In the genomic region with DNA sequence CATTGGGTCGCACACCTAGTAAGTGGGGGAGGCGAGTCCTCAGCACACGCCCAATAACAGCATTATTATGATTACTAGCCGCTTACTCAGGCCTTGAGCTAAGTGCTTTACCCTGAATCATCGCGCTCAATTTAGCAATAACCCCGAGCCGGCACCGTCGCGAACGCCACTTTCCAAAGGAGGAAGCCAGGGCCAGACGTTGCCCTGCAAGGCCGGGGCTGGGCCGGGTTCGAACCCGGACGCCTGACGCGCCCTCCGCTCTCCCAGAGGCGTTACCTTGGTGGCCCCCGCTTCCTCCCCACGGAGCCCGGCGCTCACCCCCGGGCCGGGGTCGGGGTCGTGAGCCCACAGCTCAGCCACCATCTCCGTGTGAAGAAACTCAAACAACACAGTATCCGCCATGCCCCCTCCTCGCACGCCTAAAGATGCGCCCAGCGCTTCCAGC, we compare ENCODE assay signal across 1 cellular context.
A peak's percentile ranks its signal among the peaks of the same experiment; 100 is the strongest.
TF ChIP-seq lines count a peak whose summit lies in the region.

A gene with protein sequence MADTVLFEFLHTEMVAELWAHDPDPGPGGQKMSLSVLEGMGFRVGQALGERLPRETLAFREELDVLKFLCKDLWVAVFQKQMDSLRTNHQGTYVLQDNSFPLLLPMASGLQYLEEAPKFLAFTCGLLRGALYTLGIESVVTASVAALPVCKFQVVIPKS (minus strand): TSS at position 421 of the 445 bp plus-strand sequence. CDS start 19 bp downstream, at position 402.

TF ChIP-seq in HepG2, 621 proteins besides CTCF, POLR2A, EP300 and RAD21 (continued from another document and continues in another):
- TF ChIP-seq, protein P1, sequence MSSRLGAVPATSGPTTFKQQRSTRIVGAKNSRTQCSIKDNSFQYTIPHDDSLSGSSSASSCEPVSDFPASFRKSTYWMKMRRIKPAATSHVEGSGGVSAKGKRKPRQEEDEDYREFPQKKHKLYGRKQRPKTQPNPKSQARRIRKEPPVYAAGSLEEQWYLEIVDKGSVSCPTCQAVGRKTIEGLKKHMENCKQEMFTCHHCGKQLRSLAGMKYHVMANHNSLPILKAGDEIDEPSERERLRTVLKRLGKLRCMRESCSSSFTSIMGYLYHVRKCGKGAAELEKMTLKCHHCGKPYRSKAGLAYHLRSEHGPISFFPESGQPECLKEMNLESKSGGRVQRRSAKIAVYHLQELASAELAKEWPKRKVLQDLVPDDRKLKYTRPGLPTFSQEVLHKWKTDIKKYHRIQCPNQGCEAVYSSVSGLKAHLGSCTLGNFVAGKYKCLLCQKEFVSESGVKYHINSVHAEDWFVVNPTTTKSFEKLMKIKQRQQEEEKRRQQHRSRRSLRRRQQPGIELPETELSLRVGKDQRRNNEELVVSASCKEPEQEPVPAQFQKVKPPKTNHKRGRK (CRISPR knock-in tag; IDR thresholded peaks at IDR 0.05) = no peak
- TF ChIP-seq HDAC1 (CRISPR knock-in tag; IDR thresholded peaks at IDR 0.05) (peak; percentile 76; the same call in 1 of the 2 replicates), ZNF629 (CRISPR knock-in tag; conservative IDR thresholded peaks at IDR 0.05) (no peak), FIP1L1 (IDR thresholded peaks at IDR 0.05; ENCODE audit: borderline replicate concordance, insufficient read depth, low read depth, low read length) (no peak), MEIS1 (CRISPR knock-in tag; IDR thresholded peaks at IDR 0.05; ENCODE audit: borderline replicate concordance) (no peak), TSC22D2 (CRISPR knock-in tag; IDR thresholded peaks at IDR 0.05; ENCODE audit: borderline replicate concordance) (no peak), HNF4A (CRISPR knock-in tag; IDR thresholded peaks at IDR 0.05) (no peak), SIX1 (CRISPR knock-in tag; IDR thresholded peaks at IDR 0.05; ENCODE audit: borderline replicate concordance) (no peak), YEATS2 (CRISPR knock-in tag; IDR thresholded peaks at IDR 0.05; ENCODE audit: borderline replicate concordance) (no peak), MYNN (CRISPR knock-in tag; IDR thresholded peaks at IDR 0.05; ENCODE audit: low read depth) (0 out of 2 replicates have a peak, but pooled peaks have one; percentile 22), ZNF496 (CRISPR knock-in tag; IDR thresholded peaks at IDR 0.05; ENCODE audit: insufficient replicate concordance) (no peak), ZNF563 (CRISPR knock-in tag; IDR thresholded peaks at IDR 0.05) (peak; percentile 56; the same call in 1 of the 2 replicates), ZNF501 (CRISPR knock-in tag; IDR thresholded peaks at IDR 0.05) (no peak), ZNF567 (CRISPR knock-in tag; IDR thresholded peaks at IDR 0.05; ENCODE audit: borderline replicate concordance) (no peak), MAFF (IDR thresholded peaks at IDR 0.05; ENCODE audit: low read depth, low read length) (no peak), ZNF367 (CRISPR knock-in tag; IDR thresholded peaks at IDR 0.05; ENCODE audit: borderline replicate concordance) (no peak), ZNF775 (CRISPR knock-in tag; IDR thresholded peaks at IDR 0.05; ENCODE audit: borderline replicate concordance) (no peak), GABPA (IDR thresholded peaks at IDR 0.05; ENCODE audit: low read depth, low read length) (no peak), GABPA (CRISPR knock-in tag; IDR thresholded peaks at IDR 0.05; ENCODE audit: low read depth) (no peak), ARHGAP35 (CRISPR knock-in tag; IDR thresholded peaks at IDR 0.05; ENCODE audit: borderline replicate concordance) (no peak; the same call in 1 of the 2 replicates), TOPORS (CRISPR knock-in tag; IDR thresholded peaks at IDR 0.05) (no peak), TAF1 (CRISPR knock-in tag; IDR thresholded peaks at IDR 0.05) (peak; percentile 80), RARA (CRISPR knock-in tag; IDR thresholded peaks at IDR 0.05) (no peak), XBP1 (CRISPR knock-in tag; IDR thresholded peaks at IDR 0.05) (no peak), CHCHD3 (CRISPR knock-in tag; IDR thresholded peaks at IDR 0.05) (no peak), SPEN (CRISPR knock-in tag; IDR thresholded peaks at IDR 0.05; ENCODE audit: low read depth) (no peak; the same call in 1 of the 2 replicates), PPARG (CRISPR knock-in tag; conservative IDR thresholded peaks at IDR 0.05) (0 out of 2 replicates have a peak, but pooled peaks have one; percentile 18), MEF2D (CRISPR knock-in tag; IDR thresholded peaks at IDR 0.05) (0 out of 2 replicates have a peak, but pooled peaks have one; percentile 48), ZNF484 (CRISPR knock-in tag; IDR thresholded peaks at IDR 0.05; ENCODE audit: borderline replicate concordance, low read depth) (no peak), ZNF460 (CRISPR knock-in tag; IDR thresholded peaks at IDR 0.05; ENCODE audit: borderline replicate concordance) (no peak), PHB2 (IDR thresholded peaks at IDR 0.05; ENCODE audit: partially characterized antibody) (no peak), RXRB (CRISPR knock-in tag; IDR thresholded peaks at IDR 0.05; ENCODE audit: borderline replicate concordance) (0 out of 2 replicates have a peak, but pooled peaks have one; percentile 38), SCMH1 (CRISPR knock-in tag; IDR thresholded peaks at IDR 0.05; ENCODE audit: borderline replicate concordance) (no peak), CBX5 (CRISPR knock-in tag; IDR thresholded peaks at IDR 0.05; ENCODE audit: borderline replicate concordance) (no peak), MAZ (IDR thresholded peaks at IDR 0.05; ENCODE audit: borderline replicate concordance, low read depth, low read length) (no peak), MAZ (CRISPR knock-in tag; IDR thresholded peaks at IDR 0.05; ENCODE audit: low read depth) (peak; percentile 21; the same call in 1 of the 2 replicates), TBP (CRISPR knock-in tag; IDR thresholded peaks at IDR 0.05) (no peak), ZNF720 (CRISPR knock-in tag; IDR thresholded peaks at IDR 0.05) (no peak), PHF5A (CRISPR knock-in tag; IDR thresholded peaks at IDR 0.05; ENCODE audit: low read depth, unreplicated experiment) (no peak), ZSCAN31 (CRISPR knock-in tag; IDR thresholded peaks at IDR 0.05; ENCODE audit: low read depth) (no peak), YY1 (IDR thresholded peaks at IDR 0.05; ENCODE audit: insufficient read depth, insufficient replicate concordance, low read depth, low read length) (peak; percentile 87), CCAR2 (optimal IDR thresholded peaks at IDR 0.05; ENCODE audit: low read depth, low read length) (no peak), CHD2 (IDR thresholded peaks at IDR 0.05; ENCODE audit: low read depth, low read length) (no peak), ZNF782 (CRISPR knock-in tag; IDR thresholded peaks at IDR 0.05; ENCODE audit: borderline replicate concordance) (no peak), ARNTL (CRISPR knock-in tag; IDR thresholded peaks at IDR 0.05) (no peak), MED8 (CRISPR knock-in tag; IDR thresholded peaks at IDR 0.05; ENCODE audit: insufficient replicate concordance) (peak; percentile 62), ZBTB38 (CRISPR knock-in tag; IDR thresholded peaks at IDR 0.05) (no peak), ZNF75D (CRISPR knock-in tag; IDR thresholded peaks at IDR 0.05; ENCODE audit: borderline replicate concordance) (no peak), POGZ (CRISPR knock-in tag; IDR thresholded peaks at IDR 0.05) (peak; percentile 57; the same call in 1 of the 2 replicates), ZNF570 (CRISPR knock-in tag; IDR thresholded peaks at IDR 0.05; ENCODE audit: borderline replicate concordance) (no peak), ELF3 (CRISPR knock-in tag; IDR thresholded peaks at IDR 0.05) (no peak), PCBP1 (IDR thresholded peaks at IDR 0.05; ENCODE audit: borderline replicate concordance, low read depth, low read length) (no peak), ZFP90 (CRISPR knock-in tag; IDR thresholded peaks at IDR 0.05; ENCODE audit: borderline replicate concordance) (no peak), ZNF564 (CRISPR knock-in tag; IDR thresholded peaks at IDR 0.05) (no peak)
- TF ChIP-seq, protein P2, sequence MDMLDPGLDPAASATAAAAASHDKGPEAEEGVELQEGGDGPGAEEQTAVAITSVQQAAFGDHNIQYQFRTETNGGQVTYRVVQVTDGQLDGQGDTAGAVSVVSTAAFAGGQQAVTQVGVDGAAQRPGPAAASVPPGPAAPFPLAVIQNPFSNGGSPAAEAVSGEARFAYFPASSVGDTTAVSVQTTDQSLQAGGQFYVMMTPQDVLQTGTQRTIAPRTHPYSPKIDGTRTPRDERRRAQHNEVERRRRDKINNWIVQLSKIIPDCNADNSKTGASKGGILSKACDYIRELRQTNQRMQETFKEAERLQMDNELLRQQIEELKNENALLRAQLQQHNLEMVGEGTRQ (IDR thresholded peaks at IDR 0.05; ENCODE audit: low read depth, low read length) = no peak
- TF ChIP-seq, protein P2 (CRISPR knock-in tag; IDR thresholded peaks at IDR 0.05; ENCODE audit: borderline replicate concordance) = no peak
- TF ChIP-seq, protein P3, sequence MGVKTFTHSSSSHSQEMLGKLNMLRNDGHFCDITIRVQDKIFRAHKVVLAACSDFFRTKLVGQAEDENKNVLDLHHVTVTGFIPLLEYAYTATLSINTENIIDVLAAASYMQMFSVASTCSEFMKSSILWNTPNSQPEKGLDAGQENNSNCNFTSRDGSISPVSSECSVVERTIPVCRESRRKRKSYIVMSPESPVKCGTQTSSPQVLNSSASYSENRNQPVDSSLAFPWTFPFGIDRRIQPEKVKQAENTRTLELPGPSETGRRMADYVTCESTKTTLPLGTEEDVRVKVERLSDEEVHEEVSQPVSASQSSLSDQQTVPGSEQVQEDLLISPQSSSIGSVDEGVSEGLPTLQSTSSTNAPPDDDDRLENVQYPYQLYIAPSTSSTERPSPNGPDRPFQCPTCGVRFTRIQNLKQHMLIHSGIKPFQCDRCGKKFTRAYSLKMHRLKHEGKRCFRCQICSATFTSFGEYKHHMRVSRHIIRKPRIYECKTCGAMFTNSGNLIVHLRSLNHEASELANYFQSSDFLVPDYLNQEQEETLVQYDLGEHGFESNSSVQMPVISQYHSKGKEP (CRISPR knock-in tag; IDR thresholded peaks at IDR 0.05) = no peak
- TF ChIP-seq, protein P4, sequence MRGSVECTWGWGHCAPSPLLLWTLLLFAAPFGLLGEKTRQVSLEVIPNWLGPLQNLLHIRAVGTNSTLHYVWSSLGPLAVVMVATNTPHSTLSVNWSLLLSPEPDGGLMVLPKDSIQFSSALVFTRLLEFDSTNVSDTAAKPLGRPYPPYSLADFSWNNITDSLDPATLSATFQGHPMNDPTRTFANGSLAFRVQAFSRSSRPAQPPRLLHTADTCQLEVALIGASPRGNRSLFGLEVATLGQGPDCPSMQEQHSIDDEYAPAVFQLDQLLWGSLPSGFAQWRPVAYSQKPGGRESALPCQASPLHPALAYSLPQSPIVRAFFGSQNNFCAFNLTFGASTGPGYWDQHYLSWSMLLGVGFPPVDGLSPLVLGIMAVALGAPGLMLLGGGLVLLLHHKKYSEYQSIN (CRISPR knock-in tag; IDR thresholded peaks at IDR 0.05; ENCODE audit: borderline replicate concordance) = no peak
- TF ChIP-seq, protein P5, sequence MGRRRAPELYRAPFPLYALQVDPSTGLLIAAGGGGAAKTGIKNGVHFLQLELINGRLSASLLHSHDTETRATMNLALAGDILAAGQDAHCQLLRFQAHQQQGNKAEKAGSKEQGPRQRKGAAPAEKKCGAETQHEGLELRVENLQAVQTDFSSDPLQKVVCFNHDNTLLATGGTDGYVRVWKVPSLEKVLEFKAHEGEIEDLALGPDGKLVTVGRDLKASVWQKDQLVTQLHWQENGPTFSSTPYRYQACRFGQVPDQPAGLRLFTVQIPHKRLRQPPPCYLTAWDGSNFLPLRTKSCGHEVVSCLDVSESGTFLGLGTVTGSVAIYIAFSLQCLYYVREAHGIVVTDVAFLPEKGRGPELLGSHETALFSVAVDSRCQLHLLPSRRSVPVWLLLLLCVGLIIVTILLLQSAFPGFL (CRISPR knock-in tag; IDR thresholded peaks at IDR 0.05) = no peak
- TF ChIP-seq, protein P6, sequence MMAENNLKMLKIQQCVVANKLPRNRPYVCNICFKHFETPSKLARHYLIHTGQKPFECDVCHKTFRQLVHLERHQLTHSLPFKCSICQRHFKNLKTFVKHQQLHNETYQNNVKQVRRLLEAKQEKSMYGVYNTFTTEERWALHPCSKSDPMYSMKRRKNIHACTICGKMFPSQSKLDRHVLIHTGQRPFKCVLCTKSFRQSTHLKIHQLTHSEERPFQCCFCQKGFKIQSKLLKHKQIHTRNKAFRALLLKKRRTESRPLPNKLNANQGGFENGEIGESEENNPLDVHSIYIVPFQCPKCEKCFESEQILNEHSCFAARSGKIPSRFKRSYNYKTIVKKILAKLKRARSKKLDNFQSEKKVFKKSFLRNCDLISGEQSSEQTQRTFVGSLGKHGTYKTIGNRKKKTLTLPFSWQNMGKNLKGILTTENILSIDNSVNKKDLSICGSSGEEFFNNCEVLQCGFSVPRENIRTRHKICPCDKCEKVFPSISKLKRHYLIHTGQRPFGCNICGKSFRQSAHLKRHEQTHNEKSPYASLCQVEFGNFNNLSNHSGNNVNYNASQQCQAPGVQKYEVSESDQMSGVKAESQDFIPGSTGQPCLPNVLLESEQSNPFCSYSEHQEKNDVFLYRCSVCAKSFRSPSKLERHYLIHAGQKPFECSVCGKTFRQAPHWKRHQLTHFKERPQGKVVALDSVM (CRISPR knock-in tag; IDR thresholded peaks at IDR 0.05) = no peak; the same call in 1 of the 2 replicates
- TF ChIP-seq, protein P7, sequence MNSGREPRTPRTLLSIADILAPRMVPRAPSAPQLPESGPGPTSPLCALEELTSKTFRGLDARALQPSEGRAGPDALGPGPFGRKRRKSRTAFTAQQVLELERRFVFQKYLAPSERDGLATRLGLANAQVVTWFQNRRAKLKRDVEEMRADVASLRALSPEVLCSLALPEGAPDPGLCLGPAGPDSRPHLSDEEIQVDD (CRISPR knock-in tag; IDR thresholded peaks at IDR 0.05; ENCODE audit: borderline replicate concordance) = no peak
- TF ChIP-seq, protein P8, sequence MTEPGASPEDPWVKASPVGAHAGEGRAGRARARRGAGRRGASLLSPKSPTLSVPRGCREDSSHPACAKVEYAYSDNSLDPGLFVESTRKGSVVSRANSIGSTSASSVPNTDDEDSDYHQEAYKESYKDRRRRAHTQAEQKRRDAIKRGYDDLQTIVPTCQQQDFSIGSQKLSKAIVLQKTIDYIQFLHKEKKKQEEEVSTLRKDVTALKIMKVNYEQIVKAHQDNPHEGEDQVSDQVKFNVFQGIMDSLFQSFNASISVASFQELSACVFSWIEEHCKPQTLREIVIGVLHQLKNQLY (CRISPR knock-in tag; IDR thresholded peaks at IDR 0.05) = no peak
- TF ChIP-seq, protein P9, sequence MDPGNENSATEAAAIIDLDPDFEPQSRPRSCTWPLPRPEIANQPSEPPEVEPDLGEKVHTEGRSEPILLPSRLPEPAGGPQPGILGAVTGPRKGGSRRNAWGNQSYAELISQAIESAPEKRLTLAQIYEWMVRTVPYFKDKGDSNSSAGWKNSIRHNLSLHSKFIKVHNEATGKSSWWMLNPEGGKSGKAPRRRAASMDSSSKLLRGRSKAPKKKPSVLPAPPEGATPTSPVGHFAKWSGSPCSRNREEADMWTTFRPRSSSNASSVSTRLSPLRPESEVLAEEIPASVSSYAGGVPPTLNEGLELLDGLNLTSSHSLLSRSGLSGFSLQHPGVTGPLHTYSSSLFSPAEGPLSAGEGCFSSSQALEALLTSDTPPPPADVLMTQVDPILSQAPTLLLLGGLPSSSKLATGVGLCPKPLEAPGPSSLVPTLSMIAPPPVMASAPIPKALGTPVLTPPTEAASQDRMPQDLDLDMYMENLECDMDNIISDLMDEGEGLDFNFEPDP (CRISPR knock-in tag; conservative IDR thresholded peaks at IDR 0.05) = no peak
